15 cellular contexts compared by ENCODE assay signal in genomic region chr6:32815996-32816395, GRCh38. TPM values are rescaled to one million over a fixed set of nuclear protein-coding genes. Genes with fewer than 3 reads are reported as not detected.
DNase-seq lines count a peak whose midpoint lies in the region; ATAC-seq and TF ChIP-seq lines count a peak whose summit lies in the region.
"Had no signal": no experiment of that assay in that cellular context is flagged by ENCODE, and none has a peak within 500 bp of the region (broad histone marks: within the 10 kb centered on the region; RNA-seq: fewer than 3 reads in every experiment).

No MANE protein-coding gene starts in this region.

- H3K4me1 ChIP-seq in OCI-LY1 (ENCODE audit: insufficient read depth, low read length, severe bottlenecking) (peaks cover 64% of the 10 kb centered on the region), smooth muscle cell (ENCODE audit: low read depth) (no peaks in the 10 kb centered on the region), aorta (ENCODE audit: control insufficient read depth in 1 of 2, insufficient read depth in 2 of 2, low read length in 2 of 2) (no peaks in the 10 kb centered on the region)
- H3K4me1 ChIP-seq: SJSA1 had no signal

- no peak overlapping the region for H2AFZ ChIP-seq in OCI-LY1 (ENCODE audit: low read length)
- H2AFZ ChIP-seq in smooth muscle cell (ENCODE audit: low read depth) = no peak overlapping the region

- ATAC-seq in GM18870 (IDR thresholded peaks at IDR 0.05; ENCODE audit: unreplicated experiment) (peak; percentile 40), HG02678 (IDR thresholded peaks at IDR 0.05; ENCODE audit: unreplicated experiment) (peak; percentile 67), aorta (ENCODE audit: low FRiP score) (no peak)

- no peak for TF ChIP-seq CTCF in OCI-LY1 (IDR thresholded peaks at IDR 0.05; ENCODE audit: low read length)
- TF ChIP-seq CTCF in smooth muscle cell (IDR thresholded peaks at IDR 0.05; ENCODE audit: borderline replicate concordance, insufficient read depth, poor library complexity, severe bottlenecking) = no peak

- H3K9ac ChIP-seq in OCI-LY1 (ENCODE audit: low read length) = peak overlapping the region; percentile 50
- H3K9ac ChIP-seq in smooth muscle cell (ENCODE audit: low read depth) = peak overlapping the region; percentile 56

- H3K9me2 ChIP-seq in OCI-LY1 (ENCODE audit: low read depth, low read length) = no peaks in the 10 kb centered on the region

- DNase-seq in smooth muscle cell (lab: John Stamatoyannopoulos, UW; ENCODE audit: unreplicated experiment) = no peak
- DNase-seq in aorta = no peak
- no peak for DNase-seq in ureter (ENCODE audit: low spot score)
- no peak for DNase-seq in pons (ENCODE audit: low spot score)
- DNase-seq: activated CD4-positive, alpha-beta T cell treated with anti-CD3 and anti-CD28 coated beads for 36 hours; brain microvascular endothelial cell; GOT3; Kasumi-1; NCI-H345; stimulated activated CD4-positive, alpha-beta T cell treated with anti-CD3 and anti-CD28 coated beads, Interleukin-4, amount 100 ng/mL, for 24 hours had no signal

- H3K36me3 ChIP-seq in OCI-LY1 (ENCODE audit: insufficient read depth, low read length) (peaks cover 8% of the 10 kb centered on the region; the same call in 1 of the 2 replicates), smooth muscle cell (ENCODE audit: low read depth) (no peaks in the 10 kb centered on the region), aorta (ENCODE audit: control insufficient read depth in 1 of 2, insufficient read depth in 2 of 2, low read length in 1 of 2) (no peaks in the 10 kb centered on the region)
- H3K36me3 ChIP-seq: brain microvascular endothelial cell, SJSA1 had no signal

- H3K27me3 ChIP-seq in OCI-LY1 (ENCODE audit: insufficient read depth, low read length) (no peaks in the 10 kb centered on the region), smooth muscle cell (ENCODE audit: low read depth) (peaks cover 9% of the 10 kb centered on the region), aorta (ENCODE audit: control insufficient read depth in 1 of 2, insufficient read depth in 2 of 2, low read length in 1 of 2) (no peaks in the 10 kb centered on the region)
- H3K27me3 ChIP-seq: brain microvascular endothelial cell had no signal

- H3K79me2 ChIP-seq in OCI-LY1 (ENCODE audit: insufficient read depth, low read length) (no peaks in the 10 kb centered on the region), smooth muscle cell (ENCODE audit: low read depth) (no peaks in the 10 kb centered on the region)

- peak overlapping the region; percentile 95 for H3K27ac ChIP-seq in OCI-LY1 (ENCODE audit: low read depth, low read length, poor library complexity, severe bottlenecking)
- H3K27ac ChIP-seq in smooth muscle cell (ENCODE audit: low read depth) = peak overlapping the region; percentile 86
- no peak overlapping the region for H3K27ac ChIP-seq in aorta (ENCODE audit: low read depth in 1 of 2, low read length in 2 of 2)
- H3K27ac ChIP-seq: brain microvascular endothelial cell, SJSA1 had no signal

- peak overlapping the region; percentile 37 for H3K4me3 ChIP-seq in OCI-LY1 (ENCODE audit: low read depth, low read length, poor library complexity, severe bottlenecking)
- no peak overlapping the region for H3K4me3 ChIP-seq in smooth muscle cell
- H3K4me3 ChIP-seq in aorta (ENCODE audit: low read length in 2 of 2) = no peak overlapping the region
- H3K4me3 ChIP-seq: lung, SJSA1 had no signal

- H3K9me3 ChIP-seq in OCI-LY1 (ENCODE audit: low read length) (no peaks in the 10 kb centered on the region), smooth muscle cell (replicated peaks; ENCODE audit: low read depth) (no peaks in the 10 kb centered on the region), aorta (ENCODE audit: control insufficient read depth, low read length) (no peaks in the 10 kb centered on the region)
- H3K9me3 ChIP-seq: SJSA1 had no signal

- 96% methylated on average over 2 of the region's 2 CpGs for WGBS in smooth muscle cell (ENCODE audit: low lambda C conversion rate)
- 94 to 97% methylated on average over 2 of the region's 2 CpGs for WGBS in aorta, 2 donors

- H4K20me1 ChIP-seq in OCI-LY1 (ENCODE audit: insufficient read depth, low read length) = no peaks in the 10 kb centered on the region
- H4K20me1 ChIP-seq in smooth muscle cell (ENCODE audit: low read depth) = no peaks in the 10 kb centered on the region

- intact Hi-C loops in aorta (cut with DNase I) = no loop called here

- H3F3A ChIP-seq in OCI-LY1 (ENCODE audit: insufficient read depth, low read length) = no peaks in the 10 kb centered on the region
- no peaks in the 10 kb centered on the region for H3F3A ChIP-seq in smooth muscle cell (ENCODE audit: low read depth)

- H3K4me2 ChIP-seq in OCI-LY1 (ENCODE audit: low read length) (peak overlapping the region; percentile 60), smooth muscle cell (no peak overlapping the region)

RNA-seq across cellular contexts. Expression of gene HLA-DOB, which starts 0.8 kb away (rescaled TPM):
- total RNA-seq in smooth muscle cell (0.09 and 1.4 TPM in 2 replicates), aorta (1 to 10 TPM in 1 of 2 donors, under 1 TPM in 1; 0.62 to 2.8 TPM), ureter (1.9 TPM)
- polyA plus RNA-seq in smooth muscle cell (not detected in 2 replicates), aorta (under 1 TPM in 1 of 2 donors, not detected in 1; 0.26 TPM)

RNA-seq across cellular contexts. Expression of gene TAP2, which starts 22.5 kb away (rescaled TPM):
- total RNA-seq in smooth muscle cell (5.3 and 6.1 TPM in 2 replicates), aorta (10 to 100 TPM; 26.5 to 48.1 TPM), ureter (40.1 TPM)
- polyA plus RNA-seq in smooth muscle cell (0.40 and 1.5 TPM in 2 replicates), aorta (10 to 100 TPM in 1 of 2 donors, 1 to 10 TPM in 1; 2.5 to 25.6 TPM)

RNA-seq across cellular contexts. Expression of gene PSMB8, which starts 27.9 kb away (rescaled TPM):
- 5.0 and 10.2 TPM in 2 replicates for total RNA-seq in smooth muscle cell
- polyA plus RNA-seq in smooth muscle cell = 16.7 and 22.2 TPM in 2 replicates
- 10 to 100 TPM; 40.8 to 58.4 TPM for total RNA-seq in aorta
- 10 to 100 TPM; 59.6 to 69.7 TPM for polyA plus RNA-seq in aorta
- total RNA-seq in ureter = 44.9 TPM

RNA-seq across cellular contexts. Expression of gene TAP1, which starts 37.5 kb away (rescaled TPM):
- 11.2 and 13.7 TPM in 2 replicates for total RNA-seq in smooth muscle cell
- 18.4 and 22.4 TPM in 2 replicates for polyA plus RNA-seq in smooth muscle cell
- 10 to 100 TPM; 39.4 to 42.1 TPM for total RNA-seq in aorta
- polyA plus RNA-seq in aorta = 10 to 100 TPM; 14.4 to 48.3 TPM
- total RNA-seq in ureter = 26.3 TPM

RNA-seq across cellular contexts. Expression of gene PSMB9, which starts 38.0 kb away (rescaled TPM):
- 0.63 TPM in 1 of 2 replicates, not detected in the other for total RNA-seq in smooth muscle cell
- 1.7 and 2.2 TPM in 2 replicates for polyA plus RNA-seq in smooth muscle cell
- total RNA-seq in aorta = 10 to 100 TPM; 24.9 to 42.8 TPM
- 10 to 100 TPM; 27.9 to 38.8 TPM for polyA plus RNA-seq in aorta
- total RNA-seq in ureter = 20.1 TPM

Comparison
In these comparisons a context has a peak if more than half of its experiments do, and no peak if none do; other contexts are left out.
1. H3K27ac ChIP-seq: peak in OCI-LY1 (single experiment) and smooth muscle cell (single experiment); none in aorta (0 of 2).